ENCODE assay signal across 1 cellular context in genomic region chr11:88295028-88295427, GRCh38.
TF ChIP-seq lines count a peak whose summit lies in the region.

No MANE protein-coding gene starts in this region.

TF ChIP-seq in IMR-90, 13 proteins besides CTCF, POLR2A, EP300 and RAD21:
- TF ChIP-seq CEBPB (IDR thresholded peaks at IDR 0.05; ENCODE audit: low read depth, low read length) (no peak), MAFK (IDR thresholded peaks at IDR 0.05; ENCODE audit: low read depth, low read length) (peak; percentile 31; the same call in 1 of the 2 replicates)
TF ChIP-seq in IMR-90: peak in this region for 1.
